ENCODE assay signal across 1 cellular context in the genomic region with DNA sequence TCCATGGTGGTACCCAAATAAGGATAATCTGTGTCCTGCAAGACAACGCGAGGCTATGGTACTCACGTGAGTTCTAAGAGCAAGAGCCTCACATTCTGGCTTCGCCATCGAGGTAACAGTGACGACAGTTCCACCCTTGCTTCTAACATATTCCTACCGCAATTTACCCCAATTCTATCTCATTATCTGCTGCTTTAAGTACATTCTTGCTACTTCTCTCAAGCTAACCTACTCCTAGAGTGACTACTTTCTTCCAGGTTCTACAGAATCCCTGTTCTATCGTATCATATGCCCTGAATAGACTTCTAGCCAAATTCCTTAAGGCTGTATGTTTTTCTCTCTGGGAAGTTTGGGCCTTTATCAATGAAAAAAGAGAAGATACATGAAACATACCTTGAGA.
A peak's percentile ranks its signal among the peaks of the same experiment; 100 is the strongest.
TF ChIP-seq lines count a peak whose summit lies in the region.

No MANE protein-coding gene starts in this region.

TF ChIP-seq in K562, 482 proteins besides CTCF, POLR2A, EP300 and RAD21 (continued from another document):
- TF ChIP-seq, protein P1, sequence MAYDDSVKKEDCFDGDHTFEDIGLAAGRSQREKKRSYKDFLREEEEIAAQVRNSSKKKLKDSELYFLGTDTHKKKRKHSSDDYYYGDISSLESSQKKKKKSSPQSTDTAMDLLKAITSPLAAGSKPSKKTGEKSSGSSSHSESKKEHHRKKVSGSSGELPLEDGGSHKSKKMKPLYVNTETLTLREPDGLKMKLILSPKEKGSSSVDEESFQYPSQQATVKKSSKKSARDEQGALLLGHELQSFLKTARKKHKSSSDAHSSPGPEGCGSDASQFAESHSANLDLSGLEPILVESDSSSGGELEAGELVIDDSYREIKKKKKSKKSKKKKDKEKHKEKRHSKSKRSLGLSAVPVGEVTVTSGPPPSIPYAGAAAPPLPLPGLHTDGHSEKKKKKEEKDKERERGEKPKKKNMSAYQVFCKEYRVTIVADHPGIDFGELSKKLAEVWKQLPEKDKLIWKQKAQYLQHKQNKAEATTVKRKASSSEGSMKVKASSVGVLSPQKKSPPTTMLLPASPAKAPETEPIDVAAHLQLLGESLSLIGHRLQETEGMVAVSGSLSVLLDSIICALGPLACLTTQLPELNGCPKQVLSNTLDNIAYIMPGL (CRISPR knock-in tag; IDR thresholded peaks at IDR 0.05), result peak; percentile 53; the same call in 1 of the 2 replicates
- no peak for TF ChIP-seq ETV1 (tag; conservative IDR thresholded peaks at IDR 0.05; ENCODE audit: low read depth)
- TF ChIP-seq, protein P2, sequence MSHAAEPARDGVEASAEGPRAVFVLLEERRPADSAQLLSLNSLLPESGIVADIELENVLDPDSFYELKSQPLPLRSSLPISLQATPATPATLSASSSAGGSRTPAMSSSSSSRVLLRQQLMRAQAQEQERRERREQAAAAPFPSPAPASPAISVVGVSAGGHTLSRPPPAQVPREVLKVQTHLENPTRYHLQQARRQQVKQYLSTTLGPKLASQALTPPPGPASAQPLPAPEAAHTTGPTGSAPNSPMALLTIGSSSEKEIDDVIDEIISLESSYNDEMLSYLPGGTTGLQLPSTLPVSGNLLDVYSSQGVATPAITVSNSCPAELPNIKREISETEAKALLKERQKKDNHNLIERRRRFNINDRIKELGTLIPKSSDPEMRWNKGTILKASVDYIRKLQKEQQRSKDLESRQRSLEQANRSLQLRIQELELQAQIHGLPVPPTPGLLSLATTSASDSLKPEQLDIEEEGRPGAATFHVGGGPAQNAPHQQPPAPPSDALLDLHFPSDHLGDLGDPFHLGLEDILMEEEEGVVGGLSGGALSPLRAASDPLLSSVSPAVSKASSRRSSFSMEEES (CRISPR knock-in tag; IDR thresholded peaks at IDR 0.05), result no peak
TF ChIP-seq in K562: peak in this region for 15.
